In genomic region chr21:36384885-36385232, GRCh38 we compare ENCODE assay signal across 8 cellular contexts. TPM values are rescaled to one million over a fixed set of nuclear protein-coding genes. Genes with fewer than 3 reads are reported as not detected.
DNase-seq lines count a peak whose midpoint lies in the region; ATAC-seq and TF ChIP-seq lines count a peak whose summit lies in the region.

No MANE protein-coding gene starts in this region.

- TF ChIP-seq CTCF in OCI-LY1 (IDR thresholded peaks at IDR 0.05; ENCODE audit: low read length) (no peak), fibroblast of lung (conservative IDR thresholded peaks at IDR 0.05 in 1 of 2, IDR thresholded peaks at IDR 0.05 in 1 of 2; ENCODE audit: low read depth in 1 of 2, low read length in 2 of 2) (no peak), suprapubic skin (IDR thresholded peaks at IDR 0.05) (no peak)

- H3K79me2 ChIP-seq in OCI-LY1 (ENCODE audit: insufficient read depth, low read length) (no peaks in the 10 kb centered on the region), fibroblast of lung (ENCODE audit: control insufficient read depth, insufficient read depth, low read length) (no peaks in the 10 kb centered on the region)

- peaks cover 26% of the 10 kb centered on the region for H3K36me3 Mint-ChIP-seq in activated CD8-positive, alpha-beta memory T cell treated with anti-CD3 and anti-CD28 coated beads, Interleukin-2, amount 10 ng/mL, durations not matched to agents 7 days and 5 days

- H3K27me3 ChIP-seq in OCI-LY1 (ENCODE audit: insufficient read depth, low read length) (no peaks in the 10 kb centered on the region), fibroblast of lung (ENCODE audit: control insufficient read depth, insufficient read depth, low read length) (no peaks in the 10 kb centered on the region), suprapubic skin (no peaks in the 10 kb centered on the region)

- no peak for DNase-seq in activated CD8-positive, alpha-beta memory T cell treated with anti-CD3 and anti-CD28 coated beads, Interleukin-2, amount 10 ng/mL, durations not matched to agents 7 days and 5 days
- DNase-seq in activated CD8-positive, alpha-beta memory T cell treated with anti-CD3 and anti-CD28 coated beads for 24 hours, result no peak
- no peak for DNase-seq in fibroblast of lung (ENCODE audit: low read depth in 2 of 2)
- DNase-seq in suprapubic skin (ENCODE audit: low spot score in 2 of 2), result no peak
- DNase-seq in NCI-H1048 (lab: John Stamatoyannopoulos, UW), result no peak
- no peak for DNase-seq in cerebellar nuclear complex (lab: John Stamatoyannopoulos, UW)
- DNase-seq in activated CD8-positive, alpha-beta memory T cell treated with anti-CD3 and anti-CD28 coated beads, Interleukin-2, amount 50 U/mL, for 48 hours, result no peak

- H3K4me3 ChIP-seq in OCI-LY1 (ENCODE audit: low read depth, low read length, poor library complexity, severe bottlenecking) (peak overlapping the region; percentile 96), fibroblast of lung (replicated peaks in 1 of 4; ENCODE audit: control extremely low read depth in 1 of 4, insufficient read depth in 1 of 4, low read depth in 3 of 4, low read length in 4 of 4) (peak overlapping the region in 3 of 4 experiments; percentile 47 to 73 (median 67)), suprapubic skin (peak overlapping the region; percentile 78)

- 31% methylated on average over 8 of the region's 8 CpGs for WGBS in suprapubic skin

- H2AFZ ChIP-seq in OCI-LY1 (ENCODE audit: low read length) (no peak overlapping the region), fibroblast of lung (ENCODE audit: low read length) (no peak overlapping the region)

- H3K4me1 ChIP-seq in OCI-LY1 (ENCODE audit: insufficient read depth, low read length, severe bottlenecking), result peaks cover 7% of the 10 kb centered on the region
- peaks cover 2% of the 10 kb centered on the region for H3K4me1 ChIP-seq in fibroblast of lung (ENCODE audit: control insufficient read depth, extremely low read depth, insufficient read depth, low read length)
- H3K4me1 ChIP-seq in suprapubic skin, result peaks cover 18% of the 10 kb centered on the region

- H3K27ac ChIP-seq in OCI-LY1 (ENCODE audit: low read depth, low read length, poor library complexity, severe bottlenecking) (no peak overlapping the region), fibroblast of lung (ENCODE audit: insufficient read depth, low read length) (no peak overlapping the region), suprapubic skin (no peak overlapping the region)

- TF ChIP-seq POLR2A in suprapubic skin (IDR thresholded peaks at IDR 0.05), result no peak

- no peaks in the 10 kb centered on the region for H3K9me2 ChIP-seq in OCI-LY1 (ENCODE audit: low read depth, low read length)

- H3K4me2 ChIP-seq in OCI-LY1 (ENCODE audit: low read length) (peak overlapping the region; percentile 63), fibroblast of lung (ENCODE audit: extremely low read depth, insufficient read depth, low read length) (no peak overlapping the region)

- no peaks in the 10 kb centered on the region for H3F3A ChIP-seq in OCI-LY1 (ENCODE audit: insufficient read depth, low read length)

- peaks cover 27% of the 10 kb centered on the region for H3K36me3 ChIP-seq in OCI-LY1 (ENCODE audit: insufficient read depth, low read length)
- no peaks in the 10 kb centered on the region for H3K36me3 ChIP-seq in fibroblast of lung (ENCODE audit: control insufficient read depth, insufficient read depth, low read length)
- H3K36me3 ChIP-seq in suprapubic skin, result no peaks in the 10 kb centered on the region

- H3K9me3 Mint-ChIP-seq in activated CD8-positive, alpha-beta memory T cell treated with anti-CD3 and anti-CD28 coated beads, Interleukin-2, amount 10 ng/mL, durations not matched to agents 7 days and 5 days (ENCODE audit: low read depth), result no peaks in the 10 kb centered on the region

- H4K20me1 ChIP-seq in OCI-LY1 (ENCODE audit: insufficient read depth, low read length) (no peaks in the 10 kb centered on the region), fibroblast of lung (ENCODE audit: control insufficient read depth, extremely low read depth, insufficient read depth, low read length) (no peaks in the 10 kb centered on the region)

- CTCF ChIA-PET in activated CD8-positive, alpha-beta memory T cell treated with anti-CD3 and anti-CD28 coated beads, Interleukin-2, amount 10 ng/mL, durations not matched to agents 7 days and 5 days (lab: Charles Lee), result interaction anchor here (1.1 kb wide), 1 partner anchor 211 kb away, joined by 3 read pairs; no protein-coding TSS in a partner anchor

- peak; percentile 11 for ATAC-seq in activated CD8-positive, alpha-beta memory T cell treated with anti-CD3 and anti-CD28 coated beads, Interleukin-2, amount 10 ng/mL, durations not matched to agents 7 days and 5 days

- H3K4me1 Mint-ChIP-seq in activated CD8-positive, alpha-beta memory T cell treated with anti-CD3 and anti-CD28 coated beads, Interleukin-2, amount 10 ng/mL, durations not matched to agents 7 days and 5 days, result peaks cover 27% of the 10 kb centered on the region

- H3K9ac ChIP-seq in OCI-LY1 (ENCODE audit: low read length) (no peak overlapping the region), fibroblast of lung (ENCODE audit: insufficient read depth, low read length) (no peak overlapping the region)

- no peaks in the 10 kb centered on the region for H3K27me3 Mint-ChIP-seq in activated CD8-positive, alpha-beta memory T cell treated with anti-CD3 and anti-CD28 coated beads, Interleukin-2, amount 10 ng/mL, durations not matched to agents 7 days and 5 days

- no peak overlapping the region for H3K27ac Mint-ChIP-seq in activated CD8-positive, alpha-beta memory T cell treated with anti-CD3 and anti-CD28 coated beads, Interleukin-2, amount 10 ng/mL, durations not matched to agents 7 days and 5 days

- H3K4me3 Mint-ChIP-seq in activated CD8-positive, alpha-beta memory T cell treated with anti-CD3 and anti-CD28 coated beads, Interleukin-2, amount 10 ng/mL, durations not matched to agents 7 days and 5 days, result no peak overlapping the region

- no peak for TF ChIP-seq EP300 in suprapubic skin (IDR thresholded peaks at IDR 0.05)

- no peaks in the 10 kb centered on the region for H3K9me3 ChIP-seq in OCI-LY1 (ENCODE audit: low read length)
- H3K9me3 ChIP-seq in fibroblast of lung (ENCODE audit: control insufficient read depth, insufficient read depth, low read depth, low read length), result no peaks in the 10 kb centered on the region
- H3K9me3 ChIP-seq in suprapubic skin, result no peaks in the 10 kb centered on the region

RNA-seq across cellular contexts. Expression of gene CHAF1B, which starts 0.3 kb away (rescaled TPM):
- total RNA-seq in activated CD8-positive, alpha-beta memory T cell treated with anti-CD3 and anti-CD28 coated beads, Interleukin-2, amount 10 ng/mL, durations not matched to agents 7 days and 5 days, result 10 to 100 TPM; 28.9 to 29.2 TPM
- total RNA-seq in fibroblast of lung, result 0.99 and 1.0 TPM in 2 replicates
- polyA plus RNA-seq in fibroblast of lung, result 5.2 and 12.4 TPM in 2 replicates
- polyA plus RNA-seq in fibroblast of lung (2012), result 4.3 and 8.7 TPM in 2 replicates
- polyA minus RNA-seq in fibroblast of lung (ENCODE audit: low replicate concordance), result 1.6 and 5.4 TPM in 2 replicates
- 1 to 10 TPM; 1.2 to 3.9 (median 2.6) TPM for total RNA-seq in suprapubic skin

Comparison
In these comparisons a context has a peak if more than half of its experiments do, and no peak if none do; other contexts are left out.
1. RNA of gene CHAF1B, which starts 0.3 kb away (total RNA-seq): 28.9 to 29.2 TPM in activated CD8-positive, alpha-beta memory T cell treated with anti-CD3 and anti-CD28 coated beads, Interleukin-2, amount 10 ng/mL, durations not matched to agents 7 days and 5 days; 1.2 to 3.9 TPM in suprapubic skin and 0.99 to 1.0 TPM in fibroblast of lung; every median in the first group is over 4 times any median in the second.
2. Peak in every context shown above with its lines, with median percentiles within 50 percentile points of each other: H3K4me3 ChIP-seq.